10 cellular contexts compared by ENCODE assay signal in the genomic region with DNA sequence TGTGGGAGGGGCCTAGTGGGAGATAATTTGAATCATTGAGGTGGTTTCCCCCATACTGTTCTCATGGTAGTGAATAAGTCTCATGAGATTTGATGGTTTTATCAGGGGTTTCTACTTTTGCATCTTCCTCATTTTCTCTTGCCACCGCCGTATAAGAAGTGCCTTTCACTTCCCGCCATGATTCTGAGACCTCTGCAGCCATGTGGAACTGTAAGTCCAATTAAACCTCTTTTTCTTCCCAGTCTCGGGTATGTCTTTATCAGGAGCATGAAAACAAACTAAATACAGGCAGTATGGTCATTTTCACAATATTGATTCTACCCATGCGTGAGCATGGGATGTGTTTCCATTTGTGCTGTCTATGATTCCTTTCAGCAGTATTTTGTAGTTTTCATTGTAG. TPM values are rescaled to one million over a fixed set of nuclear protein-coding genes. Genes with fewer than 3 reads are reported as not detected.
"Had no signal": no experiment of that assay in that cellular context is flagged by ENCODE, and none has a peak within 500 bp of the region (broad histone marks: within the 10 kb centered on the region; RNA-seq: fewer than 3 reads in every experiment).

No MANE protein-coding gene starts in this region.

RNA-seq across cellular contexts. Expression of gene SCN2B, which starts 16.4 kb away (rescaled TPM):
- total RNA-seq: activated B cell treated with CpG ODN at 0.5 μM for 24 hours; activated CD4-positive, alpha-beta memory T cell treated with anti-CD3 and anti-CD28 coated beads for 36 hours; activated CD8-positive, alpha-beta memory T cell treated with anti-CD3 and anti-CD28 coated beads for 36 hours; activated CD8-positive, alpha-beta T cell treated with anti-CD3 and anti-CD28 coated beads for 36 hours; activated naive CD8-positive, alpha-beta T cell treated with anti-CD3 and anti-CD28 coated beads, Interleukin-2, amount 10 ng/mL, durations not matched to agents 7 days and 5 days; activated T-cell treated with anti-CD3 and anti-CD28 coated beads, Interleukin-2, amount 50 U/mL, for 4 hours; T-helper 2 cell treated with Interferon-gamma antibody and Interleukin-4, amounts not matched to agents 100 ng/mL and 5 ng/mL, for 36 hours had no signal

RNA-seq across cellular contexts. Expression of gene JAML, which starts 32.0 kb away (rescaled TPM):
- total RNA-seq: ascending aorta, bronchial epithelial cell, cardiac muscle cell had no signal
- polyA plus RNA-seq: cardiac muscle cell had no signal

RNA-seq across cellular contexts. Expression of gene SCN4B, which starts 40.2 kb away (rescaled TPM):
- total RNA-seq: activated B cell treated with CpG ODN at 0.5 μM for 24 hours; activated T-cell treated with anti-CD3 and anti-CD28 coated beads, Interleukin-2, amount 50 U/mL, for 4 hours had no signal
